8 cellular contexts compared by ENCODE assay signal in the genomic region with DNA sequence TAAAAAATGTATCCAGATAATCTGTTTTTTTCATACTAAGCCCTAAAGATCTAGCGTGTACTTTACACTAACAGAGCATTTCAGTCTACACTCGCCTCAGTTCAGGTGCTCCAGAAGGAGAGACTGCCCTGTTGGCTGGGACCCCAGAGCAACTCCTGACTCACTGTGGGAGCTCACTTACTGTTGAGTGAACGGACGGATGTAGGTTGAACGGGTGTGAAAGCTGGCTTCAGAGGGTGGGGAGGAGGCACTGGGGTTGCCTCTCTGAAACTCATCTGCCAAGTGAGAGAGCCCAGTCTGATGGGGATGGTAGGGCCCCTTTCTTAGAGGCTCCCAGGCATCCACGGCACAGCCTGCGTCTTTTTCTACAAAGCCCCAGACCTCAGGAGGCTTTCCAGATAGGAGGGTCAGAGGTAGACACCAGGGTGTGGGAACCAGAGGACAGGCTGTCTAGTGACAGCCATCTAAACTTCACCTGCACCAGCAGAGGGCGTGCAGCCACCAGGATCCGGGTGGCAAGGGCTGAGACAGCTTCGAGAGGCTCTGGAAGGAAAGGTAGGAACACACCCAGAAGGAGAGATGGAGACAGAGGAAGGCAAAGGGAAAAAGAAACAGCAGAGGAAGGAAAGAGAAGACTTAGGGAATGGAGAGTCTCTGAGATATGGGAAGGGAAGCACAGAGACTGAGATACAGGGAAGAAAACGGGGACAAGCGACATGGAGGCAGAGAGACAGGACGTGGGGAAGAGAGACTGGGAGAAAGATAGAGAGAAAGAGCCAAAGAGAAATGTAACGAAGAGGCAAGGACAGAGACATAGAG. TPM values are rescaled to one million over a fixed set of nuclear protein-coding genes. Genes with fewer than 3 reads are reported as not detected.
DNase-seq lines count a peak whose midpoint lies in the region; ATAC-seq and TF ChIP-seq lines count a peak whose summit lies in the region.

No MANE protein-coding gene starts in this region.

- H3K36me3 Mint-ChIP-seq in brain (no peaks in the 10 kb centered on the region), immature natural killer cell (no peaks in the 10 kb centered on the region)

- TF ChIP-seq CTCF in VCaP (conservative IDR thresholded peaks at IDR 0.05) (peak; percentile 98), brain (conservative IDR thresholded peaks at IDR 0.05) (peak; percentile 97 to 98)

- DNase-seq in Ammon's horn (ENCODE audit: low spot score): peak; percentile 85
- DNase-seq in NCI-H2171 (lab: John Stamatoyannopoulos, UW): peak; percentile 84
- peak; percentile 69 to 74 (median 73) for DNase-seq in immature natural killer cell
- peak; percentile 64 to 72 for DNase-seq in stimulated activated CD4-positive, alpha-beta T cell treated with anti-CD3 and anti-CD28 coated beads, Interleukin-15, amount 100 ng/mL, for 48 hours (ENCODE audit: low read depth in 2 of 2)

- ATAC-seq in GM19452 (IDR thresholded peaks at IDR 0.05; ENCODE audit: unreplicated experiment): peak; percentile 56
- no peak for ATAC-seq in GM21737 (IDR thresholded peaks at IDR 0.05; ENCODE audit: unreplicated experiment)

- H3K27ac Mint-ChIP-seq in brain (peak overlapping the region; percentile 10 to 79 (median 19)), immature natural killer cell (peak overlapping the region; percentile 12 to 90 (median 56))

- H3K27ac ChIP-seq in VCaP: no peak overlapping the region

- peaks cover 6% of the 10 kb centered on the region for H3K4me1 Mint-ChIP-seq in brain
- H3K4me1 Mint-ChIP-seq in immature natural killer cell: peaks cover 18 to 34% of the 10 kb centered on the region in 2 donors

- H3K4me3 Mint-ChIP-seq in brain (peak overlapping the region in 3 of 5 experiments; percentile 16 to 46 (median 32)), immature natural killer cell (peak overlapping the region in 2 of 5 donors; percentile 6 to 29)

- peaks cover 0 to 14% (median 4%) of the 10 kb centered on the region in 5 experiments for H3K9me3 Mint-ChIP-seq in brain
- H3K9me3 Mint-ChIP-seq in immature natural killer cell: no peaks in the 10 kb centered on the region

- H3K27me3 Mint-ChIP-seq in brain (peaks cover 22% of the 10 kb centered on the region), immature natural killer cell (ENCODE audit: low read depth in 3 of 3) (peaks cover 2 to 22% (median 7%) of the 10 kb centered on the region in 3 donors)

RNA-seq across cellular contexts. Expression of gene KASH5, which starts 3.7 kb away (rescaled TPM):
- polyA plus RNA-seq in brain (ENCODE audit: insufficient read depth, low read depth, low replicate concordance) (not detected), immature natural killer cell (not detected)

RNA-seq across cellular contexts. Expression of gene DKKL1, which starts 28.1 kb away (rescaled TPM):
- polyA plus RNA-seq in brain (ENCODE audit: insufficient read depth, low read depth, low replicate concordance) (4.0 TPM), immature natural killer cell (not detected)

RNA-seq across cellular contexts. Expression of gene TEAD2, which starts 29.6 kb away (rescaled TPM):
- polyA plus RNA-seq in brain (ENCODE audit: insufficient read depth, low read depth, low replicate concordance) (42.5 TPM), immature natural killer cell (not detected)

RNA-seq across cellular contexts. Expression of gene PTH2, which starts 31.5 kb away (rescaled TPM):
- polyA plus RNA-seq in brain (ENCODE audit: insufficient read depth, low read depth, low replicate concordance) (not detected), immature natural killer cell (not detected)

RNA-seq across cellular contexts. Expression of gene GFY, which starts 33.4 kb away (rescaled TPM):
- polyA plus RNA-seq in brain (ENCODE audit: insufficient read depth, low read depth, low replicate concordance) (0.97 TPM), immature natural killer cell (not detected)

Comparison
In these comparisons a context has a peak if more than half of its experiments do, and no peak if none do; other contexts are left out.
1. RNA of gene TEAD2, which starts 29.6 kb away (polyA plus RNA-seq): 42.5 TPM in brain (single experiment); not detected in immature natural killer cell; every median in the first group is over 10 times any median in the second.
2. Peak in every context shown above with its lines, with median percentiles within 50 percentile points of each other: DNase-seq.